ENCODE assay signal across 6 cellular contexts in genomic region chr11:3415301-3415700, GRCh38. TPM values are rescaled to one million over a fixed set of nuclear protein-coding genes. Genes with fewer than 3 reads are reported as not detected.
DNase-seq lines count a peak whose midpoint lies in the region; ATAC-seq and TF ChIP-seq lines count a peak whose summit lies in the region.
"Not testable (repeated sequence)": the region's sequence is repeated elsewhere in the genome, so short reads cannot be mapped to it uniquely, and the experiment has no call there.

No MANE protein-coding gene starts in this region.

- H4K91ac ChIP-seq in IMR-90 (ENCODE audit: insufficient read depth, low read depth, low read length); trophoblast cell (ENCODE audit: low read depth, low read length): not testable (repeated sequence)

- intact Hi-C loops in IMR-90 (cut with micrococcal nuclease); mammary epithelial cell (cut with micrococcal nuclease): not testable (repeated sequence)

- H3K79me2 ChIP-seq in mammary epithelial cell (ENCODE audit: insufficient read depth, low read length); trophoblast cell (ENCODE audit: control insufficient read depth, insufficient read depth, low read length, poor library complexity): not testable (repeated sequence)

- H4K12ac ChIP-seq in trophoblast cell (ENCODE audit: low read depth, low read length), result not testable (repeated sequence)

- not testable (repeated sequence) for H3K4me1 ChIP-seq in IMR-90 (ENCODE audit: control insufficient read depth, insufficient read depth, low read length); mammary epithelial cell (ENCODE audit: insufficient read depth, low read length); trophoblast cell (ENCODE audit: control insufficient read depth in 1 of 2, insufficient read depth in 2 of 2, low read length in 2 of 2)

- TF ChIP-seq RAD21 in IMR-90 (IDR thresholded peaks at IDR 0.05; ENCODE audit: low read length), result not testable (repeated sequence)

- H2AK5ac ChIP-seq in IMR-90 (ENCODE audit: low read depth, low read length); trophoblast cell (ENCODE audit: low read length): not testable (repeated sequence)

- DNase-seq in EH (ENCODE audit: low read depth) (peak; percentile 48), IMR-90 (peak; percentile 12), SW480 (ENCODE audit: low spot score) (peak; percentile 6), amniotic epithelial cell (ENCODE audit: low read depth) (peak; percentile 3), mammary epithelial cell (peak; percentile 46), trophoblast cell (peak; percentile 35 to 60)

- ATAC-seq in IMR-90 (ENCODE audit: low read depth), result not testable (repeated sequence)

- not testable (repeated sequence) for H3K27ac ChIP-seq in IMR-90 (ENCODE audit: insufficient read depth, low read length); mammary epithelial cell (ENCODE audit: insufficient read depth, low read depth, low read length); trophoblast cell (ENCODE audit: low read depth, low read length)

- H3K4me2 ChIP-seq in IMR-90 (ENCODE audit: low read depth, low read length); mammary epithelial cell (ENCODE audit: insufficient read depth, low read depth, low read length); trophoblast cell (ENCODE audit: low read length): not testable (repeated sequence)

- TF ChIP-seq CTCF in IMR-90 (conservative IDR thresholded peaks at IDR 0.05; ENCODE audit: low read depth, low read length); mammary epithelial cell (conservative IDR thresholded peaks at IDR 0.05 in 1 of 2, IDR thresholded peaks at IDR 0.05 in 1 of 2; ENCODE audit: extremely low read depth in 1 of 2, insufficient read depth in 1 of 2, low read depth in 1 of 2, low read length in 2 of 2): not testable (repeated sequence)

- BruUV-seq in IMR-90 (replicated peaks; lab: Mats Ljungman, UMichigan); mammary epithelial cell (replicated peaks; lab: Mats Ljungman, UMichigan): not testable (repeated sequence)

- H2BK15ac ChIP-seq in IMR-90 (ENCODE audit: low read depth, low read length), result not testable (repeated sequence)

- H3K9me1 ChIP-seq in IMR-90 (ENCODE audit: insufficient read depth, low read length), result not testable (repeated sequence)

- not testable (repeated sequence) for H4K8ac ChIP-seq in IMR-90 (ENCODE audit: low read depth in 2 of 2, low read length in 2 of 2); trophoblast cell (ENCODE audit: low read depth, low read length)

- POLR2A ChIA-PET in IMR-90 (lab: Charles Lee; ENCODE audit: unreplicated experiment), result not testable (repeated sequence)

- dilution Hi-C loops in IMR-90 (cut with HindIII; ENCODE audit: low sequenced_read_pairs, unreplicated experiment); mammary epithelial cell (cut with HindIII; ENCODE audit: low sequenced_read_pairs): not testable (repeated sequence)

- H3K4me3 ChIP-seq in IMR-90 (ENCODE audit: insufficient read depth, low read depth, low read length); mammary epithelial cell (replicated peaks in 1 of 3; ENCODE audit: insufficient read depth in 1 of 3, low read depth in 2 of 3, low read length in 3 of 3); trophoblast cell (ENCODE audit: low read depth, low read length): not testable (repeated sequence)

- CTCF ChIA-PET in IMR-90 (lab: Yijun Ruan, JAX); mammary epithelial cell (lab: Charles Lee; ENCODE audit: low non-redundant PET): not testable (repeated sequence)

- not testable (repeated sequence) for H3K9ac ChIP-seq in IMR-90 (ENCODE audit: low read depth, low read length); mammary epithelial cell (ENCODE audit: insufficient read depth, low read length); trophoblast cell (ENCODE audit: low read length)

- H2BK12ac ChIP-seq in trophoblast cell (ENCODE audit: low read length), result not testable (repeated sequence)

- not testable (repeated sequence) for H3K4ac ChIP-seq in IMR-90 (ENCODE audit: low read depth, low read length); trophoblast cell (ENCODE audit: low read depth, low read length)

- not testable (repeated sequence) for H2BK5ac ChIP-seq in IMR-90 (ENCODE audit: low read depth, low read length, poor library complexity, severe bottlenecking); trophoblast cell (ENCODE audit: low read depth, low read length, poor library complexity)

- H2BK20ac ChIP-seq in IMR-90 (ENCODE audit: low read depth, low read length), result not testable (repeated sequence)

- H3K23ac ChIP-seq in IMR-90 (ENCODE audit: low read depth, low read length); trophoblast cell (ENCODE audit: low read length): not testable (repeated sequence)

- not testable (repeated sequence) for H3K56ac ChIP-seq in IMR-90 (ENCODE audit: extremely low read depth, insufficient read depth, low read length)

- not testable (repeated sequence) for H3K27me3 ChIP-seq in IMR-90 (ENCODE audit: control insufficient read depth, insufficient read depth, low read length); mammary epithelial cell (ENCODE audit: insufficient read depth, low read length); trophoblast cell (ENCODE audit: insufficient read depth, low read length)

- TF ChIP-seq POLR2A in IMR-90 (IDR thresholded peaks at IDR 0.05; ENCODE audit: low read depth, low read length), result not testable (repeated sequence)

- not testable (repeated sequence) for H2AFZ ChIP-seq in IMR-90 (replicated peaks; ENCODE audit: low read length, poor library complexity); mammary epithelial cell (ENCODE audit: low read depth, low read length); trophoblast cell (ENCODE audit: insufficient read depth, low read length, poor library complexity)

- not testable (repeated sequence) for H3K36me3 ChIP-seq in IMR-90 (ENCODE audit: control insufficient read depth, insufficient read depth, low read length); mammary epithelial cell (ENCODE audit: insufficient read depth, low read length); trophoblast cell (ENCODE audit: control insufficient read depth in 1 of 2, insufficient read depth in 2 of 2, low read length in 2 of 2)

- no CpG with 5 or more reads among the region's 7 CpGs for WGBS in IMR-90 (ENCODE audit: extremely low coverage in 2 of 2, insufficient read length in 1 of 2), 2 experiments
- WGBS in mammary epithelial cell (ENCODE audit: low coverage, missing lambda C conversion rate), result 71% methylated on average over 6 of the region's 7 CpGs
- WGBS in trophoblast cell (ENCODE audit: extremely low coverage, insufficient coverage, insufficient read length), result no CpG with 5 or more reads among the region's 7 CpGs

- H2AK9ac ChIP-seq in IMR-90 (replicated peaks; ENCODE audit: low read depth, low read length, poor library complexity), result not testable (repeated sequence)

- H4K5ac ChIP-seq in IMR-90 (ENCODE audit: low read depth, low read length), result not testable (repeated sequence)

- H2BK120ac ChIP-seq in IMR-90 (ENCODE audit: low read depth, low read length); trophoblast cell (ENCODE audit: insufficient read depth, low read length, poor library complexity): not testable (repeated sequence)

- not testable (repeated sequence) for H3K14ac ChIP-seq in IMR-90 (replicated peaks; ENCODE audit: low read depth, low read length); trophoblast cell (ENCODE audit: low read length)

- in situ Hi-C loops in IMR-90 (cut with MboI; ENCODE audit: low sequenced_read_pairs), result loop anchor here (25.0 kb wide), 1 partner anchor 353 kb away; the partner anchor contains the start of gene CARS1
- in situ Hi-C loops in mammary epithelial cell (cut with MboI; ENCODE audit: low sequenced_read_pairs in 2 of 2), result not testable (repeated sequence)

- H3K9me3 ChIP-seq in IMR-90 (ENCODE audit: control insufficient read depth, insufficient read depth, low read length); mammary epithelial cell (replicated peaks; ENCODE audit: insufficient read depth, low read length); trophoblast cell (ENCODE audit: insufficient read depth, low read depth, low read length): not testable (repeated sequence)

- H4K20me1 ChIP-seq in IMR-90 (ENCODE audit: insufficient read depth, low read length); mammary epithelial cell (ENCODE audit: insufficient read depth, low read length): not testable (repeated sequence)

- not testable (repeated sequence) for H3K79me1 ChIP-seq in IMR-90 (ENCODE audit: low read depth in 1 of 2, low read length in 2 of 2); trophoblast cell (ENCODE audit: low read length)

- H3K18ac ChIP-seq in IMR-90 (ENCODE audit: low read depth, low read length); trophoblast cell (ENCODE audit: low read length): not testable (repeated sequence)

TF ChIP-seq in IMR-90, 13 proteins besides CTCF, POLR2A, EP300 and RAD21:
- 0 out of 2 replicates have a peak, but pooled peaks have one; percentile 14 for TF ChIP-seq USF2 (IDR thresholded peaks at IDR 0.05; ENCODE audit: low read depth, low read length)

RNA-seq across cellular contexts. Expression of gene ZNF195, which starts 36.4 kb away (rescaled TPM):
- total RNA-seq in IMR-90 (2012; rRNA removed) (17.2 and 24.4 TPM in 2 replicates), mammary epithelial cell (10 to 100 TPM; 41.0 to 41.8 TPM)
- polyA plus RNA-seq in IMR-90 (2012; rRNA removed) (8.7 and 10.2 TPM in 2 replicates), mammary epithelial cell (18.6 TPM)
- polyA plus RNA-seq in IMR-90 (2012; cell fraction: cytosol; rRNA removed), result 3.2 and 4.1 TPM in 2 replicates
- polyA plus RNA-seq in IMR-90 (2012; cell fraction: nucleus; rRNA removed; ENCODE audit: low replicate concordance), result 8.5 and 30.2 TPM in 2 replicates
- polyA minus RNA-seq in mammary epithelial cell, result 41.8 TPM
- polyA plus RNA-seq in trophoblast cell (2013), result 22.0 and 22.4 TPM in 2 replicates
